In the genomic region with DNA sequence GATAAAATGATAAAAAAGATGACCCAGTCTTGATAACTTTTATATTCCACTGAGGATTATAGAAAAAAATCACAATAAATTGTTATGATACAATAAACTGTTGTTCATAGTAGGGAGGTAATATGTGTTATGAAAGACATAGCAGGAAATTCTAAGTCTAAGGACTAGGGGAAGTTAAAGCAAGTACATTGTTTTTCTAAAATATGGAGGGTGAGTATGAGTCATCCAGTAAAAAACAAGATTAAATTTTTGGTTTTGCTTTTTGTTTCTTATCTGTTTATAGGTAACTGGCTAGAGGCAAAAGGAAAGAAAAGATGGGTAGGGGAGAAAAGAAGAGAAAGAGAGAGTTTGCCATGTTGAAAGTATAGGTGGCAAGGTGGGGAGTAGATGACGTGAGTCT, we compare ENCODE assay signal across 29 cellular contexts.
"Had no signal": no experiment of that assay in that cellular context is flagged by ENCODE, and none has a peak within 500 bp of the region (broad histone marks: within the 10 kb centered on the region; RNA-seq: fewer than 3 reads in every experiment).

No MANE protein-coding gene starts in this region.

- H3K4me3 ChIP-seq: esophagus squamous epithelium, gastroesophageal sphincter, hepatocyte, neural progenitor cell, testis, transverse colon had no signal

- FAIRE-seq: colon, keratinocyte had no signal

- H3K27me3 ChIP-seq: esophagus squamous epithelium, gastroesophageal sphincter, hepatocyte, neural progenitor cell, testis, transverse colon had no signal

- H3K27me3 Mint-ChIP-seq: activated CD4-positive, alpha-beta memory T cell treated with anti-CD3 and anti-CD28 coated beads, Interleukin-2, amount 10 ng/mL, durations not matched to agents 7 days and 5 days; activated CD4-positive, alpha-beta T cell treated with anti-CD3 and anti-CD28 coated beads, Interleukin-2, amount 10 ng/mL, durations not matched to agents 7 days and 5 days; activated T-cell treated with anti-CD3 and anti-CD28 coated beads, Interleukin-2, amount 50 U/mL, for 24 hours; central memory CD8-positive, alpha-beta T cell; naive thymus-derived CD8-positive, alpha-beta T cell; T-helper 17 cell had no signal

- ATAC-seq: gastroesophageal sphincter; left cardiac atrium; naive thymus-derived CD8-positive, alpha-beta T cell; right cardiac atrium; stimulated activated naive CD8-positive, alpha-beta T cell treated with anti-CD3 and anti-CD28 coated beads, Interleukin-15, Interleukin-2, amounts not matched to agents 100 U/mL and 50 U/mL, for 24 hours; T-helper 17 cell had no signal

- H3K9me3 Mint-ChIP-seq: activated CD4-positive, alpha-beta memory T cell treated with anti-CD3 and anti-CD28 coated beads, Interleukin-2, amount 10 ng/mL, durations not matched to agents 7 days and 5 days; activated T-cell treated with anti-CD3 and anti-CD28 coated beads, Interleukin-2, amount 50 U/mL, for 24 hours; neural progenitor cell had no signal

- H3K9me3 ChIP-seq: esophagus squamous epithelium, gastroesophageal sphincter, testis, transverse colon had no signal

- H3K36me3 ChIP-seq: esophagus squamous epithelium, gastroesophageal sphincter, neural progenitor cell, transverse colon had no signal

- H3K4me3 Mint-ChIP-seq: activated CD4-positive, alpha-beta memory T cell treated with anti-CD3 and anti-CD28 coated beads, Interleukin-2, amount 10 ng/mL, durations not matched to agents 7 days and 5 days; activated CD4-positive, alpha-beta T cell treated with anti-CD3 and anti-CD28 coated beads, Interleukin-2, amount 10 ng/mL, durations not matched to agents 7 days and 5 days; activated T-cell treated with anti-CD3 and anti-CD28 coated beads, Interleukin-2, amount 50 U/mL, for 24 hours; central memory CD8-positive, alpha-beta T cell; naive thymus-derived CD8-positive, alpha-beta T cell; neural progenitor cell; T-helper 17 cell had no signal

- H3K4me2 ChIP-seq: hepatocyte, neural progenitor cell had no signal

- H3K79me2 ChIP-seq: hepatocyte had no signal

- H3K4me1 ChIP-seq: esophagus squamous epithelium, gastroesophageal sphincter, neural progenitor cell, testis, transverse colon had no signal

- H3K9ac ChIP-seq: neural progenitor cell had no signal

- H3K4me1 Mint-ChIP-seq: activated CD4-positive, alpha-beta memory T cell treated with anti-CD3 and anti-CD28 coated beads, Interleukin-2, amount 10 ng/mL, durations not matched to agents 7 days and 5 days; activated CD4-positive, alpha-beta T cell treated with anti-CD3 and anti-CD28 coated beads, Interleukin-2, amount 10 ng/mL, durations not matched to agents 7 days and 5 days; central memory CD8-positive, alpha-beta T cell; naive thymus-derived CD8-positive, alpha-beta T cell; T-helper 17 cell had no signal

- H3K27ac ChIP-seq: epithelial cell of prostate, esophagus squamous epithelium, gastroesophageal sphincter, hepatocyte, neural progenitor cell, testis, transverse colon had no signal

- H3K36me3 Mint-ChIP-seq: naive thymus-derived CD8-positive, alpha-beta T cell; neural progenitor cell had no signal

- DNase-seq: activated CD4-positive, alpha-beta memory T cell treated with anti-CD3 and anti-CD28 coated beads, Interleukin-2, amount 10 ng/mL, durations not matched to agents 7 days and 5 days; activated CD4-positive, alpha-beta T cell treated with anti-CD3 and anti-CD28 coated beads for 1 hour; activated CD4-positive, alpha-beta T cell treated with anti-CD3 and anti-CD28 coated beads, Interleukin-2, amount 10 ng/mL, durations not matched to agents 7 days and 5 days; activated CD8-positive, alpha-beta memory T cell treated with anti-CD3 and anti-CD28 coated beads, Interleukin-2, amount 50 U/mL, for 48 hours; activated gamma-delta T cell treated with Interleukin-2 at 50 U/mL for 16 hours; activated naive CD4-positive, alpha-beta T cell treated with anti-CD3 and anti-CD28 coated beads, Interleukin-2, amount 50 U/mL, for 16 hours; activated T-cell treated with anti-CD3 and anti-CD28 coated beads, Interleukin-2, amount 50 U/mL, for 24 hours; amygdala; dermis blood vessel endothelial cell; effector CD4-positive, alpha-beta T cell; esophagus squamous epithelium; left cardiac atrium; naive thymus-derived CD8-positive, alpha-beta T cell; occipital lobe; posterior cingulate gyrus; right cardiac atrium; stimulated activated CD4-positive, alpha-beta T cell treated with anti-CD3 and anti-CD28 coated beads, Interleukin-2, amount 100 ng/mL, for 48 hours; stimulated activated naive CD8-positive, alpha-beta T cell treated with anti-CD3 and anti-CD28 coated beads, Interleukin-15, Interleukin-2, amounts not matched to agents 100 U/mL and 50 U/mL, for 24 hours; T-helper 17 cell; T1000; testis; transverse colon had no signal

- H3K27ac Mint-ChIP-seq: activated CD4-positive, alpha-beta memory T cell treated with anti-CD3 and anti-CD28 coated beads, Interleukin-2, amount 10 ng/mL, durations not matched to agents 7 days and 5 days; activated CD4-positive, alpha-beta T cell treated with anti-CD3 and anti-CD28 coated beads, Interleukin-2, amount 10 ng/mL, durations not matched to agents 7 days and 5 days; activated T-cell treated with anti-CD3 and anti-CD28 coated beads, Interleukin-2, amount 50 U/mL, for 24 hours; naive thymus-derived CD8-positive, alpha-beta T cell; neural progenitor cell; T-helper 17 cell had no signal
